25 cellular contexts compared by ENCODE assay signal in the genomic region with DNA sequence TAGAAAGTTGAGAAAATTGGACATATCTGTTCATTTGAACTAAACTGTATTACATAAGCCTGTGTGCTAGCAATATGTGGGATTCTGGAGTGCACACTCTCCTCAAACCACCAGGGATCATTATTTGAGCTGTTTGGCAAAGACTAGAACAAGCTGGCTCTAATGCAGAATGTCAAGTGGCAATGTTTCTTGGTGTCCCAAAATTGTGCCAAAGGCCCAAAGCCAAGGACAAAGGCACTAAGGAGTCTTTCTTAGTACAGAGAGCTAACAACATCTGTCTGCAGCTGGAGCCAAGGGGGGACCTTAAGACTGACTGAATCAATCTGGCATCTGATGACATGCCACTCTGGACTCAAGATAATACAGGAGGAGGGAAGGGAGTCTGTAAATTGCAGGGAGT.
DNase-seq lines count a peak whose midpoint lies in the region; ATAC-seq and TF ChIP-seq lines count a peak whose summit lies in the region.
"Had no signal": no experiment of that assay in that cellular context is flagged by ENCODE, and none has a peak within 500 bp of the region (broad histone marks: within the 10 kb centered on the region; RNA-seq: fewer than 3 reads in every experiment).

No MANE protein-coding gene starts in this region.

- no peak overlapping the region for H3K4me3 Mint-ChIP-seq in stimulated activated memory B cell treated with anti-CD40 and anti-IgM and Interleukin-4, amounts not matched to agents 10 μg/mL and 1 μg/mL and 100 μg/mL, for 72 hours
- H3K4me3 Mint-ChIP-seq: activated CD8-positive, alpha-beta T cell treated with anti-CD3 and anti-CD28 coated beads for 36 hours; activated naive CD4-positive, alpha-beta T cell treated with anti-CD3 and anti-CD28 coated beads, Interleukin-2, amount 50 U/mL, for 24 hours; CD4-positive, CD25-positive, alpha-beta regulatory T cell; central memory CD8-positive, alpha-beta T cell had no signal

- H3K4me2 ChIP-seq in OCI-LY7 (ENCODE audit: low read length): no peak overlapping the region
- H3K4me2 ChIP-seq in smooth muscle cell: no peak overlapping the region

- no peak for TF ChIP-seq EP300 in sigmoid colon (IDR thresholded peaks at IDR 0.05)

- H3K9me3 Mint-ChIP-seq in stimulated activated memory B cell treated with anti-CD40 and anti-IgM and Interleukin-4, amounts not matched to agents 10 μg/mL and 1 μg/mL and 100 μg/mL, for 72 hours: no peaks in the 10 kb centered on the region
- H3K9me3 Mint-ChIP-seq: activated CD8-positive, alpha-beta T cell treated with anti-CD3 and anti-CD28 coated beads for 36 hours; central memory CD8-positive, alpha-beta T cell had no signal

- TF ChIP-seq POLR2A in sigmoid colon (IDR thresholded peaks at IDR 0.05): no peak

- intact Hi-C loops in OCI-LY7 (cut with micrococcal nuclease; ENCODE audit: unreplicated experiment): no loop called here
- intact Hi-C loops in sigmoid colon (cut with DNase I): no loop called here

- no peak for ATAC-seq in stimulated activated memory B cell treated with anti-CD40 and anti-IgM and Interleukin-4, amounts not matched to agents 10 μg/mL and 1 μg/mL and 100 μg/mL, for 72 hours
- ATAC-seq: activated CD8-positive, alpha-beta T cell treated with anti-CD3 and anti-CD28 coated beads for 36 hours had no signal

- POLR2A ChIA-PET in OCI-LY7 (lab: Charles Lee): interaction anchor here (0.5 to 0.6 kb wide), 2 partner anchors 11 to 1016 kb away, joined by 5 to 7 read pairs; no protein-coding TSS in a partner anchor

- no peaks in the 10 kb centered on the region for H3K9me2 ChIP-seq in OCI-LY7 (ENCODE audit: insufficient read depth, low read length)

- H3K27ac Mint-ChIP-seq in stimulated activated memory B cell treated with anti-CD40 and anti-IgM and Interleukin-4, amounts not matched to agents 10 μg/mL and 1 μg/mL and 100 μg/mL, for 72 hours: no peak overlapping the region
- H3K27ac Mint-ChIP-seq: activated CD8-positive, alpha-beta T cell treated with anti-CD3 and anti-CD28 coated beads for 36 hours; activated naive CD4-positive, alpha-beta T cell treated with anti-CD3 and anti-CD28 coated beads, Interleukin-2, amount 50 U/mL, for 24 hours; CD4-positive, CD25-positive, alpha-beta regulatory T cell had no signal

- H3K27me3 Mint-ChIP-seq in stimulated activated memory B cell treated with anti-CD40 and anti-IgM and Interleukin-4, amounts not matched to agents 10 μg/mL and 1 μg/mL and 100 μg/mL, for 72 hours: no peaks in the 10 kb centered on the region
- H3K27me3 Mint-ChIP-seq: activated CD8-positive, alpha-beta T cell treated with anti-CD3 and anti-CD28 coated beads for 36 hours; activated naive CD4-positive, alpha-beta T cell treated with anti-CD3 and anti-CD28 coated beads, Interleukin-2, amount 50 U/mL, for 24 hours; CD4-positive, CD25-positive, alpha-beta regulatory T cell; central memory CD8-positive, alpha-beta T cell had no signal

- H3K9ac ChIP-seq in smooth muscle cell (ENCODE audit: low read depth): no peak overlapping the region

- TF ChIP-seq CTCF in OCI-LY7 (conservative IDR thresholded peaks at IDR 0.05; ENCODE audit: low read length) (no peak), right atrium auricular region (IDR thresholded peaks at IDR 0.05) (peak in 1 of 2 donors; percentile 16), sigmoid colon (IDR thresholded peaks at IDR 0.05) (no peak), smooth muscle cell (IDR thresholded peaks at IDR 0.05; ENCODE audit: borderline replicate concordance, insufficient read depth, poor library complexity, severe bottlenecking) (no peak)

- no peaks in the 10 kb centered on the region for H3F3A ChIP-seq in smooth muscle cell (ENCODE audit: low read depth)

- H3K79me2 ChIP-seq in OCI-LY7 (ENCODE audit: insufficient read depth, low read depth, low read length) (no peaks in the 10 kb centered on the region), smooth muscle cell (ENCODE audit: low read depth) (no peaks in the 10 kb centered on the region)

- DNase-seq in DMS79 (lab: John Stamatoyannopoulos, UW) (peak; percentile 46), OCI-LY7 (ENCODE audit: low spot score) (no peak), right atrium auricular region (ENCODE audit: low spot score) (peak; percentile 67), sigmoid colon (peak; percentile 67), OCI-M2 (lab: John Stamatoyannopoulos, UW; ENCODE audit: unreplicated experiment) (no peak), smooth muscle cell (lab: John Stamatoyannopoulos, UW; ENCODE audit: unreplicated experiment) (no peak), SW 1271 (lab: John Stamatoyannopoulos, UW) (no peak)
- DNase-seq: ACHN; activated CD4-positive, CD25-positive, alpha-beta regulatory T cell; activated CD8-positive, alpha-beta T cell treated with anti-CD3 and anti-CD28 coated beads for 36 hours; activated T-cell treated with anti-CD3 and anti-CD28 coated beads, Interleukin-2, amount 50 U/mL, for 1 hour; CD4-positive, CD25-positive, alpha-beta regulatory T cell; DMS153; erythroblast; GOT3; KBM-7; NCI-H2081; NCI-H524; RPMI8226; stimulated activated CD4-positive, alpha-beta T cell treated with anti-CD3 and anti-CD28 coated beads, Interleukin-12 subunit alpha, Interleukin-12 subunit beta, amount 100 ng/mL, for 4 hours; T1000 had no signal

- H3K4me1 Mint-ChIP-seq in stimulated activated memory B cell treated with anti-CD40 and anti-IgM and Interleukin-4, amounts not matched to agents 10 μg/mL and 1 μg/mL and 100 μg/mL, for 72 hours: no peaks in the 10 kb centered on the region
- H3K4me1 Mint-ChIP-seq: activated naive CD4-positive, alpha-beta T cell treated with anti-CD3 and anti-CD28 coated beads, Interleukin-2, amount 50 U/mL, for 24 hours; CD4-positive, CD25-positive, alpha-beta regulatory T cell; central memory CD8-positive, alpha-beta T cell had no signal

- H3K36me3 Mint-ChIP-seq in stimulated activated memory B cell treated with anti-CD40 and anti-IgM and Interleukin-4, amounts not matched to agents 10 μg/mL and 1 μg/mL and 100 μg/mL, for 72 hours: no peaks in the 10 kb centered on the region
- H3K36me3 Mint-ChIP-seq: CD4-positive, CD25-positive, alpha-beta regulatory T cell had no signal

- H2AFZ ChIP-seq in OCI-LY7 (ENCODE audit: low read length): peak overlapping the region; percentile 19; the same call in 1 of the 2 replicates
- H2AFZ ChIP-seq in smooth muscle cell (ENCODE audit: low read depth): no peak overlapping the region

- no peaks in the 10 kb centered on the region; the same call in 1 of the 2 replicates for H3K36me3 ChIP-seq in OCI-LY7 (ENCODE audit: insufficient read depth, low read length)
- no peaks in the 10 kb centered on the region for H3K36me3 ChIP-seq in right atrium auricular region
- no peaks in the 10 kb centered on the region for H3K36me3 ChIP-seq in sigmoid colon
- H3K36me3 ChIP-seq in smooth muscle cell (ENCODE audit: low read depth): no peaks in the 10 kb centered on the region
- H3K36me3 ChIP-seq: ascending aorta had no signal

- no TSS peak for BruUV-seq in OCI-LY7 (replicated peaks; lab: Mats Ljungman, UMichigan)

- H4K20me1 ChIP-seq in OCI-LY7 (ENCODE audit: insufficient read depth, low read length) (no peaks in the 10 kb centered on the region), smooth muscle cell (ENCODE audit: low read depth) (no peaks in the 10 kb centered on the region)

- H3K4me1 ChIP-seq in OCI-LY7 (ENCODE audit: insufficient read depth, low read length, poor library complexity, severe bottlenecking): peaks cover 22% of the 10 kb centered on the region
- peaks cover 0 to 30% of the 10 kb centered on the region in 2 donors for H3K4me1 ChIP-seq in right atrium auricular region
- no peaks in the 10 kb centered on the region for H3K4me1 ChIP-seq in sigmoid colon
- H3K4me1 ChIP-seq in smooth muscle cell (ENCODE audit: low read depth): peaks cover 9% of the 10 kb centered on the region
- H3K4me1 ChIP-seq: ascending aorta had no signal

- H3K27ac ChIP-seq in OCI-LY7 (ENCODE audit: low read depth, low read length, poor library complexity, severe bottlenecking) (no peak overlapping the region), right atrium auricular region (peak overlapping the region; percentile 3 to 17), sigmoid colon (no peak overlapping the region), smooth muscle cell (ENCODE audit: low read depth) (no peak overlapping the region)
- H3K27ac ChIP-seq: ascending aorta had no signal

- H3K27me3 ChIP-seq in right atrium auricular region (no peaks in the 10 kb centered on the region), sigmoid colon (no peaks in the 10 kb centered on the region), smooth muscle cell (ENCODE audit: low read depth) (no peaks in the 10 kb centered on the region)
- H3K27me3 ChIP-seq: ascending aorta had no signal

- CTCF ChIA-PET in OCI-LY7 (lab: Charles Lee; ENCODE audit: unreplicated experiment): no interaction called here

- H3K4me3 ChIP-seq in OCI-LY7 (ENCODE audit: low read depth, low read length, poor library complexity, severe bottlenecking) (no peak overlapping the region), right atrium auricular region (no peak overlapping the region), sigmoid colon (no peak overlapping the region), smooth muscle cell (no peak overlapping the region)
- H3K4me3 ChIP-seq: ascending aorta had no signal

- H3K9me3 ChIP-seq in OCI-LY7 (ENCODE audit: low read length): peaks cover 17% of the 10 kb centered on the region; the same call in 1 of the 2 replicates
- H3K9me3 ChIP-seq in right atrium auricular region: peaks cover 0 to 4% of the 10 kb centered on the region in 2 donors
- H3K9me3 ChIP-seq in sigmoid colon: peaks cover 0 to 4% (median 2%) of the 10 kb centered on the region in 4 donors
- no peaks in the 10 kb centered on the region for H3K9me3 ChIP-seq in smooth muscle cell (replicated peaks; ENCODE audit: low read depth)

Comparison
In these comparisons a context has a peak if more than half of its experiments do, and no peak if none do; other contexts are left out.
1. DNase-seq: peak in DMS79 (single experiment), right atrium auricular region (single experiment) and sigmoid colon (single experiment); none in OCI-LY7 (single experiment), OCI-M2 (single experiment), smooth muscle cell (single experiment) and SW 1271 (0 of 2).
2. H3K27ac ChIP-seq: peak in right atrium auricular region (2 of 2); none in OCI-LY7 (single experiment), sigmoid colon (0 of 4) and smooth muscle cell (single experiment).